Comparison of ENCODE assay signal across 2 cellular contexts in genomic region chr4:52751349-52751911, GRCh38.
TF ChIP-seq lines count a peak whose summit lies in the region.

TSS of gene ERVMER34-1 (minus strand) at chr4:52751425. CDS start at chr4:52745520, 5,905 bp downstream.

TF ChIP-seq in IMR-90, 13 proteins besides CTCF, POLR2A, EP300 and RAD21:
- TF ChIP-seq MAZ (IDR thresholded peaks at IDR 0.05; ENCODE audit: borderline replicate concordance, low read depth, low read length) (peak; percentile 22; the same call in 1 of the 2 replicates), RCOR1 (IDR thresholded peaks at IDR 0.05; ENCODE audit: insufficient replicate concordance, low read length) (no peak)

TF ChIP-seq in GM12878, 131 proteins besides CTCF, POLR2A, EP300 and RAD21:
- no peak for TF ChIP-seq SIN3A (IDR thresholded peaks at IDR 0.05; ENCODE audit: low read depth, low read length)
